9 cellular contexts compared by ENCODE assay signal in genomic region chr9:133945314-133945975, GRCh38. TPM values are rescaled to one million over a fixed set of nuclear protein-coding genes. Genes with fewer than 3 reads are reported as not detected.
DNase-seq lines count a peak whose midpoint lies in the region; ATAC-seq and TF ChIP-seq lines count a peak whose summit lies in the region.
"Had no signal": no experiment of that assay in that cellular context is flagged by ENCODE, and none has a peak within 500 bp of the region (broad histone marks: within the 10 kb centered on the region; RNA-seq: fewer than 3 reads in every experiment).

No MANE protein-coding gene starts in this region.

- no peak overlapping the region for H3K4me3 ChIP-seq in Panc1 (ENCODE audit: low read depth in 2 of 2, low read length in 2 of 2)
- H3K4me3 ChIP-seq in psoas muscle: no peak overlapping the region
- H3K4me3 ChIP-seq in H7 (ENCODE audit: insufficient read depth, low read depth, low read length): no peak overlapping the region

- POLR2A ChIA-PET in Panc1 (lab: Charles Lee): no interaction called here
- POLR2A ChIA-PET in HEK293T (lab: Yijun Ruan, JAX): no interaction called here

- H3K27ac ChIP-seq in Panc1 (ENCODE audit: low read length) (peak overlapping the region; percentile 75), psoas muscle (no peak overlapping the region), substantia nigra (ENCODE audit: low read depth, low read length, poor library complexity, severe bottlenecking) (no peak overlapping the region)

- H3K9me3 ChIP-seq in Panc1 (ENCODE audit: control insufficient read depth, insufficient read depth, low read depth, low read length) (no peaks in the 10 kb centered on the region), psoas muscle (no peaks in the 10 kb centered on the region)

- DNase-seq in Panc1 (ENCODE audit: low read depth, low spot score): no peak
- peak; percentile 8 to 43 for DNase-seq in psoas muscle
- DNase-seq in substantia nigra (lab: John Stamatoyannopoulos, UW): no peak
- DNase-seq in HEK293T (ENCODE audit: extremely low spot score): no peak
- DNase-seq in H7: no peak
- DNase-seq: islet precursor cell, NCI-H2081 had no signal

- no TSS peak for BruUV-seq in Panc1 (replicated peaks; lab: Mats Ljungman, UMichigan)

- H3K36me3 ChIP-seq in Panc1 (ENCODE audit: control insufficient read depth, insufficient read depth, low read length): no peaks in the 10 kb centered on the region
- H3K36me3 ChIP-seq in psoas muscle (ENCODE audit: insufficient read depth in 1 of 2, low read depth in 1 of 2): no peaks in the 10 kb centered on the region
- no peaks in the 10 kb centered on the region; the same call in 1 of the 2 replicates for H3K36me3 ChIP-seq in H7 (replicated peaks; ENCODE audit: control insufficient read depth, insufficient read depth, low read length)

- in situ Hi-C loops in Panc1 (cut with HindIII; ENCODE audit: low pct_unique_long_range_greater_than_20kb, low sequenced_read_pairs): no loop called here

- H3K4me1 ChIP-seq in Panc1 (ENCODE audit: control insufficient read depth, insufficient read depth, low read length) (peaks cover 30% of the 10 kb centered on the region), psoas muscle (no peaks in the 10 kb centered on the region)

- TF ChIP-seq CTCF in Panc1 (IDR thresholded peaks at IDR 0.05) (no peak), psoas muscle (IDR thresholded peaks at IDR 0.05) (no peak)

- peak; percentile 66 for ATAC-seq in HG02759 (IDR thresholded peaks at IDR 0.05; ENCODE audit: unreplicated experiment)
- no peak for ATAC-seq in Panc1
- no peak for ATAC-seq in psoas muscle

- H3K27me3 ChIP-seq in Panc1 (ENCODE audit: control insufficient read depth, insufficient read depth, low read length) (no peaks in the 10 kb centered on the region), psoas muscle (ENCODE audit: insufficient read depth in 3 of 3, low read length in 2 of 3) (peaks cover 0 to 18% (median 6%) of the 10 kb centered on the region in 3 donors), H7 (ENCODE audit: control insufficient read depth, insufficient read depth, low read length) (no peaks in the 10 kb centered on the region)

- intact Hi-C loops in Panc1 (cut with micrococcal nuclease; ENCODE audit: unreplicated experiment) (no loop called here), psoas muscle (cut with DNase I) (no loop called here)

- CTCF ChIA-PET in Panc1 (lab: Charles Lee): interaction anchor here (0.6 kb wide), 1 partner anchor 10 kb away, joined by 3 read pairs; no protein-coding TSS in a partner anchor
- CTCF ChIA-PET in HEK293T (lab: Yijun Ruan, JAX): no interaction called here

- WGBS in psoas muscle, 3 donors: 80 to 93% (median 87%) methylated on average over 13 of the region's 13 CpGs

- TF ChIP-seq POLR2A in GM19099 (IDR thresholded peaks at IDR 0.05; ENCODE audit: extremely low read depth, insufficient read length, low read depth): peak; percentile 32

TF ChIP-seq in HEK293T, 16 proteins besides CTCF, POLR2A, EP300 and RAD21:
- TF ChIP-seq PKNOX1 (IDR thresholded peaks at IDR 0.05) (no peak), CTBP1 (IDR thresholded peaks at IDR 0.05; ENCODE audit: borderline replicate concordance) (no peak), ELF4 (IDR thresholded peaks at IDR 0.05) (no peak), BHLHE40 (IDR thresholded peaks at IDR 0.05; ENCODE audit: borderline replicate concordance) (no peak), L3MBTL2 (conservative IDR thresholded peaks at IDR 0.05) (no peak), SP1 (IDR thresholded peaks at IDR 0.05) (no peak), FOXA1 (IDR thresholded peaks at IDR 0.05) (no peak), LEF1 (IDR thresholded peaks at IDR 0.05; ENCODE audit: borderline replicate concordance) (no peak), SUZ12 (IDR thresholded peaks at IDR 0.05) (no peak), HDGF (IDR thresholded peaks at IDR 0.05; ENCODE audit: borderline replicate concordance) (no peak), FOXM1 (IDR thresholded peaks at IDR 0.05; ENCODE audit: borderline replicate concordance) (no peak), TARDBP (IDR thresholded peaks at IDR 0.05) (no peak), NFRKB (IDR thresholded peaks at IDR 0.05) (no peak), FOXK2 (IDR thresholded peaks at IDR 0.05) (no peak), ZNF384 (IDR thresholded peaks at IDR 0.05) (no peak), ARNT (IDR thresholded peaks at IDR 0.05) (no peak)

RNA-seq across cellular contexts. Expression of gene VAV2, which starts 46.7 kb away (rescaled TPM):
- total RNA-seq in Panc1 (2021; ENCODE audit: unreplicated experiment): 24.7 TPM
- polyA plus RNA-seq in Panc1 (2012; ENCODE audit: insufficient read length): 19.4 TPM
- 1 to 10 TPM; 1.3 to 2.9 (median 1.8) TPM for total RNA-seq in psoas muscle
- polyA plus RNA-seq in psoas muscle: 1 to 10 TPM in 1 of 3 donors, under 1 TPM in 2; 0.70 to 1.8 (median 0.73) TPM
- 17.7 and 26.9 TPM in 2 replicates for total RNA-seq in H7 (2014; rRNA removed; shearing (Covaris generic))

Comparison
In these comparisons a context has a peak if more than half of its experiments do, and no peak if none do; other contexts are left out.
1. DNase-seq: peak in psoas muscle (2 of 2); none in Panc1 (single experiment), substantia nigra (0 of 49), HEK293T (single experiment) and H7 (single experiment).